Comparison of ENCODE assay signal across 8 cellular contexts in genomic region chr17:14205992-14206461, GRCh38. TPM values are rescaled to one million over a fixed set of nuclear protein-coding genes. Genes with fewer than 3 reads are reported as not detected.
A peak's percentile ranks its signal among the peaks of the same experiment; 100 is the strongest.
DNase-seq lines count a peak whose midpoint lies in the region; FAIRE-seq and TF ChIP-seq lines count a peak whose summit lies in the region.

No MANE protein-coding gene starts in this region.

- TF ChIP-seq CTCF in hepatocyte (IDR thresholded peaks at IDR 0.05; ENCODE audit: poor library complexity) (no peak), OCI-LY7 (conservative IDR thresholded peaks at IDR 0.05; ENCODE audit: low read length) (no peak)

- POLR2A ChIA-PET in OCI-LY7 (lab: Charles Lee), result no interaction called here

- BruUV-seq in OCI-LY7 (replicated peaks; lab: Mats Ljungman, UMichigan), result no TSS peak

- H3K27ac ChIP-seq in hepatocyte (no peak overlapping the region), OCI-LY7 (ENCODE audit: low read depth, low read length, poor library complexity, severe bottlenecking) (no peak overlapping the region)

- FAIRE-seq in GM12891 (lab: Jason Lieb, UNC), result no peak

- H3K4me3 ChIP-seq in hepatocyte (no peak overlapping the region), OCI-LY7 (ENCODE audit: low read depth, low read length, poor library complexity, severe bottlenecking) (no peak overlapping the region)

- H3K9me3 ChIP-seq in hepatocyte (ENCODE audit: low read depth), result no peaks in the 10 kb centered on the region
- no peaks in the 10 kb centered on the region for H3K9me3 ChIP-seq in OCI-LY7 (ENCODE audit: low read length)

- H3K9me2 ChIP-seq in hepatocyte (replicated peaks; ENCODE audit: insufficient read depth) (no peaks in the 10 kb centered on the region), OCI-LY7 (ENCODE audit: insufficient read depth, low read length) (no peaks in the 10 kb centered on the region)

- no peaks in the 10 kb centered on the region for H3K27me3 ChIP-seq in hepatocyte

- intact Hi-C loops in OCI-LY7 (cut with micrococcal nuclease; ENCODE audit: unreplicated experiment), result no loop called here

- CTCF ChIA-PET in OCI-LY7 (lab: Charles Lee; ENCODE audit: unreplicated experiment), result no interaction called here

- peak; percentile 22 for DNase-seq in HK-2 (ENCODE audit: unreplicated experiment)
- DNase-seq in activated CD4-positive, alpha-beta T cell treated with anti-CD3 and anti-CD28 coated beads for 4 hours, result peak; percentile 59 to 72
- DNase-seq in dermis microvascular lymphatic vessel endothelial cell (ENCODE audit: low read depth in 2 of 2), result peak; percentile 86 to 89
- peak; percentile 26 to 28 for DNase-seq in stimulated activated CD4-positive, alpha-beta T cell treated with anti-CD3 and anti-CD28 coated beads, Interleukin-15, amount 100 ng/mL, for 1 hour (ENCODE audit: low read depth in 1 of 2, low spot score in 1 of 2)
- DNase-seq in GM12891 (ENCODE audit: insufficient read length, low spot score), result no peak
- no peak for DNase-seq in hepatocyte (ENCODE audit: low spot score)
- no peak for DNase-seq in NAMALWA (ENCODE audit: low spot score)
- no peak for DNase-seq in OCI-LY7 (ENCODE audit: low spot score)

- H3K36me3 ChIP-seq in hepatocyte (replicated peaks; ENCODE audit: insufficient read depth, low read depth), result no peaks in the 10 kb centered on the region
- H3K36me3 ChIP-seq in OCI-LY7 (ENCODE audit: insufficient read depth, low read length), result peaks cover 31% of the 10 kb centered on the region

- H3K79me2 ChIP-seq in hepatocyte, result no peaks in the 10 kb centered on the region
- no peaks in the 10 kb centered on the region for H3K79me2 ChIP-seq in OCI-LY7 (ENCODE audit: insufficient read depth, low read depth, low read length)

- H3K4me2 ChIP-seq in hepatocyte (no peak overlapping the region), OCI-LY7 (ENCODE audit: low read length) (no peak overlapping the region)

- WGBS in hepatocyte (ENCODE audit: low lambda C conversion rate, missing lambda C conversion rate), result 92% methylated on average over 13 of the region's 13 CpGs

- TF ChIP-seq POLR2A in GM12891 (IDR thresholded peaks at IDR 0.05; ENCODE audit: low read depth, low read length), result no peak

- no peak overlapping the region for H2AFZ ChIP-seq in hepatocyte
- no peak overlapping the region for H2AFZ ChIP-seq in OCI-LY7 (ENCODE audit: low read length)

- H3K4me1 ChIP-seq in hepatocyte (ENCODE audit: insufficient read depth), result peaks cover 6% of the 10 kb centered on the region
- no peaks in the 10 kb centered on the region for H3K4me1 ChIP-seq in OCI-LY7 (ENCODE audit: insufficient read depth, low read length, poor library complexity, severe bottlenecking)

- no peaks in the 10 kb centered on the region for H4K20me1 ChIP-seq in hepatocyte (ENCODE audit: insufficient read depth, poor library complexity, severe bottlenecking)
- H4K20me1 ChIP-seq in OCI-LY7 (ENCODE audit: insufficient read depth, low read length), result no peaks in the 10 kb centered on the region; the same call in 1 of the 2 replicates

TF ChIP-seq in GM12891, 5 proteins besides CTCF, POLR2A, EP300 and RAD21:
- TF ChIP-seq POLR2AphosphoS5 (IDR thresholded peaks at IDR 0.05; ENCODE audit: low read depth, low read length) (no peak), PAX5 (IDR thresholded peaks at IDR 0.05; ENCODE audit: insufficient read depth, low read length, severe bottlenecking) (no peak), POU2F2 (IDR thresholded peaks at IDR 0.05; ENCODE audit: low read depth, low read length) (no peak), TAF1 (IDR thresholded peaks at IDR 0.05; ENCODE audit: low read depth, low read length) (no peak), SPI1 (IDR thresholded peaks at IDR 0.05; ENCODE audit: low read depth, low read length) (no peak)

RNA-seq across cellular contexts. Expression of gene CDRT15, which starts 30.6 kb away (rescaled TPM):
- total RNA-seq in dermis microvascular lymphatic vessel endothelial cell, result not detected in 2 replicates
- not detected for polyA plus RNA-seq in GM12891 (2012; ENCODE audit: low read depth, missing spikeins)
- not detected in 2 replicates for total RNA-seq in hepatocyte
- 0.50 TPM in 1 of 2 replicates, not detected in the other for polyA plus RNA-seq in hepatocyte
- total RNA-seq in OCI-LY7 (2014; rRNA removed; shearing (Covaris generic)), result not detected in 2 replicates
- not detected in 2 replicates for total RNA-seq in OCI-LY7 (2022)

Comparison
In these comparisons a context has a peak if more than half of its experiments do, and no peak if none do; other contexts are left out.
1. DNase-seq: peak in HK-2 (single experiment), activated CD4-positive, alpha-beta T cell treated with anti-CD3 and anti-CD28 coated beads for 4 hours (2 of 2), dermis microvascular lymphatic vessel endothelial cell (2 of 2) and stimulated activated CD4-positive, alpha-beta T cell treated with anti-CD3 and anti-CD28 coated beads, Interleukin-15, amount 100 ng/mL, for 1 hour (2 of 2); none in GM12891 (single experiment), hepatocyte (single experiment), NAMALWA (single experiment) and OCI-LY7 (single experiment).